Comparison of ENCODE assay signal across 1 cellular context in genomic region chr1:91021686-91022517, GRCh38.
A peak's percentile ranks its signal among the peaks of the same experiment; 100 is the strongest.
TF ChIP-seq lines count a peak whose summit lies in the region.

Gene ZNF644, minus strand, starts transcription at chr1:91022035. Its CDS starts 39,682 bp downstream, at chr1:90982353.

TF ChIP-seq in K562, 482 proteins besides CTCF, POLR2A, EP300 and RAD21 (continued from another document and continues in another):
- TF ChIP-seq E2F6 (IDR thresholded peaks at IDR 0.05; ENCODE audit: borderline replicate concordance in 1 of 2, extremely low read depth in 1 of 2, insufficient read depth in 1 of 2, insufficient read length in 1 of 2, low read depth in 1 of 2, low read length in 1 of 2, poor library complexity in 1 of 2, severe bottlenecking in 1 of 2) (peak; percentile 99 to 100), HMG20A (CRISPR knock-in tag; conservative IDR thresholded peaks at IDR 0.05) (no peak), SMC3 (conservative IDR thresholded peaks at IDR 0.05; ENCODE audit: insufficient read depth, low read depth, low read length) (no peak), ZNF644 (tag; IDR thresholded peaks at IDR 0.05; ENCODE audit: low read depth) (peak; percentile 89), ZBTB33 (CRISPR knock-in tag; IDR thresholded peaks at IDR 0.05) (peak; percentile 80; the same call in 1 of the 2 replicates), RFX1 (IDR thresholded peaks at IDR 0.05) (no peak), MTA1 (IDR thresholded peaks at IDR 0.05; ENCODE audit: borderline replicate concordance) (peak; percentile 91), ZBTB9 (CRISPR knock-in tag; IDR thresholded peaks at IDR 0.05) (no peak; the same call in 1 of the 2 replicates), ZKSCAN1 (IDR thresholded peaks at IDR 0.05; ENCODE audit: low read depth, low read length) (peak; percentile 63; the same call in 1 of the 2 replicates), ZNF282 (CRISPR knock-in tag; IDR thresholded peaks at IDR 0.05) (0 out of 2 replicates have a peak, but pooled peaks have one; percentile 34), ZNF512 (tag; IDR thresholded peaks at IDR 0.05) (no peak), ZFP30 (CRISPR knock-in tag; IDR thresholded peaks at IDR 0.05; ENCODE audit: borderline replicate concordance) (no peak), ZNF518B (CRISPR knock-in tag; IDR thresholded peaks at IDR 0.05) (no peak), KAT8 (IDR thresholded peaks at IDR 0.05; ENCODE audit: low read depth) (no peak), PATZ1 (CRISPR knock-in tag; IDR thresholded peaks at IDR 0.05; ENCODE audit: borderline replicate concordance) (no peak), TFAM (CRISPR knock-in tag; conservative IDR thresholded peaks at IDR 0.05) (no peak), ZC3H8 (IDR thresholded peaks at IDR 0.05) (no peak), WHSC1 (IDR thresholded peaks at IDR 0.05; ENCODE audit: low read length) (no peak), CAMTA2 (CRISPR knock-in tag; conservative IDR thresholded peaks at IDR 0.05) (peak; percentile 83; the same call in 1 of the 2 replicates), HDAC1 (IDR thresholded peaks at IDR 0.05) (no peak), TBL1XR1 (IDR thresholded peaks at IDR 0.05; ENCODE audit: low read length in 2 of 2) (no peak), STAT5A (IDR thresholded peaks at IDR 0.05; ENCODE audit: borderline replicate concordance, low read length) (no peak), CBX8 (IDR thresholded peaks at IDR 0.05; ENCODE audit: borderline replicate concordance, extremely low read depth, low read depth, low read length, poor library complexity, severe bottlenecking) (no peak), BDP1 (IDR thresholded peaks at IDR 0.05; ENCODE audit: insufficient read depth, insufficient read length) (no peak), TAF9B (IDR thresholded peaks at IDR 0.05; ENCODE audit: partially characterized antibody) (peak; percentile 61), PYGO2 (tag; IDR thresholded peaks at IDR 0.05) (0 out of 2 replicates have a peak, but pooled peaks have one; percentile 13), MCM3 (IDR thresholded peaks at IDR 0.05) (no peak), ZNF668 (CRISPR knock-in tag; IDR thresholded peaks at IDR 0.05) (peak; percentile 25; the same call in 1 of the 2 replicates), RBM34 (IDR thresholded peaks at IDR 0.05; ENCODE audit: borderline replicate concordance, insufficient read depth, low read length) (no peak), ZNF639 (CRISPR knock-in tag; conservative IDR thresholded peaks at IDR 0.05 in 1 of 2, IDR thresholded peaks at IDR 0.05 in 1 of 2) (peak in 1 of 2 experiments; percentile 91; a peak in 2 of 4 replicates), CGGBP1 (CRISPR knock-in tag; IDR thresholded peaks at IDR 0.05) (no peak), PHB (CRISPR knock-in tag; IDR thresholded peaks at IDR 0.05) (0 out of 2 replicates have a peak, but pooled peaks have one; percentile 61), NRF1 (conservative IDR thresholded peaks at IDR 0.05 in 1 of 2, IDR thresholded peaks at IDR 0.05 in 1 of 2) (peak; percentile 94 to 95), PHF20 (IDR thresholded peaks at IDR 0.05; ENCODE audit: partially characterized antibody) (peak; percentile 16), U2AF1 (optimal IDR thresholded peaks at IDR 0.05; ENCODE audit: low read depth, low read length) (peak; percentile 26), ZNF764 (CRISPR knock-in tag; IDR thresholded peaks at IDR 0.05; ENCODE audit: low read depth) (no peak), GMEB1 (CRISPR knock-in tag; IDR thresholded peaks at IDR 0.05) (peak; percentile 97), KLF1 (tag; IDR thresholded peaks at IDR 0.05) (peak; percentile 30; the same call in 1 of the 2 replicates), FOXP4 (CRISPR knock-in tag; IDR thresholded peaks at IDR 0.05; ENCODE audit: borderline replicate concordance) (0 out of 2 replicates have a peak, but pooled peaks have one; percentile 45), ZNF77 (CRISPR knock-in tag; IDR thresholded peaks at IDR 0.05) (no peak), NCOR1 (IDR thresholded peaks at IDR 0.05) (no peak)
